In genomic region chr3:157103860-157104259, GRCh38 we compare ENCODE assay signal across 13 cellular contexts. TPM values are rescaled to one million over a fixed set of nuclear protein-coding genes. Genes with fewer than 3 reads are reported as not detected.
DNase-seq lines count a peak whose midpoint lies in the region; ATAC-seq, FAIRE-seq and TF ChIP-seq lines count a peak whose summit lies in the region.
"Had no signal": no experiment of that assay in that cellular context is flagged by ENCODE, and none has a peak within 500 bp of the region (broad histone marks: within the 10 kb centered on the region; RNA-seq: fewer than 3 reads in every experiment).

No MANE protein-coding gene starts in this region.

- peak overlapping the region; percentile 87 for H3K27ac ChIP-seq in cardiac muscle cell
- H3K27ac ChIP-seq in KMS-11 = peak overlapping the region; percentile 92
- no peak overlapping the region for H3K27ac ChIP-seq in K562 (ENCODE audit: extremely low read depth, low read depth, low read length)
- peak overlapping the region; percentile 44 to 72 (median 66) for H3K27ac ChIP-seq in transverse colon
- no peak overlapping the region for H3K27ac ChIP-seq in SK-N-SH (ENCODE audit: low read depth in 2 of 2, low read length in 1 of 2)
- H3K27ac ChIP-seq: upper lobe of right lung had no signal

- FAIRE-seq in K562 (lab: Jason Lieb, UNC) = no peak

- H3K9me2 ChIP-seq in SK-N-SH = no peaks in the 10 kb centered on the region

- peak overlapping the region; percentile 91 for H3K4me2 ChIP-seq in KMS-11
- H3K4me2 ChIP-seq in K562 (ENCODE audit: insufficient read depth, low read length) = no peak overlapping the region
- H3K4me2 ChIP-seq in SK-N-SH = no peak overlapping the region

- H3F3A ChIP-seq in SK-N-SH (replicated peaks; ENCODE audit: insufficient read depth) = no peaks in the 10 kb centered on the region

- DNase-seq in cardiac muscle cell (ENCODE audit: low read depth in 1 of 2, low spot score in 1 of 2) = no peak
- no peak for DNase-seq in Right ventricle myocardium superior
- DNase-seq in K562 (ENCODE audit: extremely low read depth in 1 of 4, low spot score in 3 of 4) = no peak
- no peak for DNase-seq in transverse colon
- DNase-seq in cerebellum (ENCODE audit: low spot score) = no peak
- DNase-seq in NCI-H187 (lab: John Stamatoyannopoulos, UW) = no peak
- DNase-seq in SK-N-SH = no peak
- DNase-seq: MV-4-11, retina, SHP77 treated with DMSO at 0.1 percent for 48 hours, upper lobe of right lung had no signal

- H3K9ac ChIP-seq in KMS-11 (peak overlapping the region; percentile 56), K562 (ENCODE audit: insufficient read depth in 1 of 2, low read depth in 2 of 2, low read length in 2 of 2) (no peak overlapping the region), SK-N-SH (no peak overlapping the region)

- TF ChIP-seq CTCF in cardiac muscle cell (IDR thresholded peaks at IDR 0.05; ENCODE audit: low read depth, low read length) (no peak), KMS-11 (conservative IDR thresholded peaks at IDR 0.05; ENCODE audit: low read depth, low read length) (no peak), K562 (IDR thresholded peaks at IDR 0.05 in 2 of 3, conservative IDR thresholded peaks at IDR 0.05 in 1 of 3; ENCODE audit: insufficient read depth in 2 of 3, low read depth in 1 of 3, low read length in 3 of 3) (no peak), transverse colon (IDR thresholded peaks at IDR 0.05) (no peak), SK-N-SH (IDR thresholded peaks at IDR 0.05) (no peak)

- TF ChIP-seq POLR2A in K562 (conservative IDR thresholded peaks at IDR 0.05) (no peak), transverse colon (IDR thresholded peaks at IDR 0.05) (no peak)

- intact Hi-C loops in Right ventricle myocardium superior (cut with DNase I) = no loop called here
- intact Hi-C loops in K562 (cut with micrococcal nuclease) = no loop called here
- intact Hi-C loops in transverse colon (cut with DNase I; ENCODE audit: low total_unique reads) = no loop called here

- ATAC-seq in Right ventricle myocardium superior (ENCODE audit: poor library complexity) (no peak), K562 (no peak)
- ATAC-seq: upper lobe of right lung, WTC11 had no signal

- peak overlapping the region; percentile 51; the same call in 1 of the 2 replicates for H2AFZ ChIP-seq in KMS-11 (ENCODE audit: low read depth)
- H2AFZ ChIP-seq in K562 (ENCODE audit: low read depth, low read length) = peak overlapping the region; percentile 57; the same call in 1 of the 2 replicates
- no peak overlapping the region for H2AFZ ChIP-seq in SK-N-SH (ENCODE audit: low read depth)

- POLR2A ChIA-PET in K562 (lab: Yijun Ruan, JAX) = interaction anchor here (0.7 to 10.5 kb wide), 2 partner anchors 12 to 24 kb away, joined by 3 to 96 read pairs; no protein-coding TSS in a partner anchor
- POLR2A ChIA-PET in SK-N-SH (lab: Yijun Ruan, JAX) = interaction anchor here (1.0 kb wide), 1 partner anchor 56 kb away, joined by 3 read pairs; the partner anchor contains the start of gene CCNL1

- H3K4me3 ChIP-seq in cardiac muscle cell (no peak overlapping the region), KMS-11 (IDR thresholded peaks at IDR 0.05; ENCODE audit: insufficient read depth, low read depth, low read length) (peak overlapping the region; percentile 38), K562 (no peak overlapping the region), transverse colon (no peak overlapping the region), SK-N-SH (ENCODE audit: low read depth in 2 of 2, low read length in 1 of 2) (no peak overlapping the region)
- H3K4me3 ChIP-seq: upper lobe of right lung had no signal

- H3K4me1 ChIP-seq in cardiac muscle cell (ENCODE audit: low read depth) (peaks cover 75% of the 10 kb centered on the region), KMS-11 (ENCODE audit: low read depth, poor library complexity, severe bottlenecking) (peaks cover 100% of the 10 kb centered on the region), K562 (replicated peaks in 1 of 2; ENCODE audit: control insufficient read depth in 2 of 2, insufficient read depth in 2 of 2, low read length in 2 of 2) (peaks cover 13 to 63% of the 10 kb centered on the region in 2 experiments; a peak in 4 of 5 replicates), transverse colon (peaks cover 15 to 49% (median 19%) of the 10 kb centered on the region in 4 donors), SK-N-SH (ENCODE audit: control insufficient read depth in 1 of 2, insufficient read depth in 2 of 2, low read depth in 1 of 2, low read length in 1 of 2) (peaks cover 0 to 13% of the 10 kb centered on the region in 2 experiments; a peak in 1 of 4 replicates)

- H3K36me3 ChIP-seq in cardiac muscle cell (no peaks in the 10 kb centered on the region), KMS-11 (ENCODE audit: insufficient read depth) (no peaks in the 10 kb centered on the region), K562 (ENCODE audit: control insufficient read depth, insufficient read depth, low read length) (no peaks in the 10 kb centered on the region), transverse colon (no peaks in the 10 kb centered on the region), SK-N-SH (replicated peaks in 1 of 2; ENCODE audit: control insufficient read depth in 1 of 2, insufficient read depth in 2 of 2, low read length in 1 of 2) (no peaks in the 10 kb centered on the region)
- H3K36me3 ChIP-seq: upper lobe of right lung had no signal

- H3K27me3 ChIP-seq in cardiac muscle cell (no peaks in the 10 kb centered on the region), KMS-11 (ENCODE audit: insufficient read depth, low read depth) (no peaks in the 10 kb centered on the region), K562 (ENCODE audit: control insufficient read depth in 2 of 2, insufficient read depth in 2 of 2, low read length in 2 of 2) (no peaks in the 10 kb centered on the region), transverse colon (no peaks in the 10 kb centered on the region), SK-N-SH (ENCODE audit: insufficient read depth) (no peaks in the 10 kb centered on the region)
- H3K27me3 ChIP-seq: upper lobe of right lung had no signal

- no peak for TF ChIP-seq RAD21 in K562 (CRISPR knock-in tag; conservative IDR thresholded peaks at IDR 0.05 in 1 of 2, IDR thresholded peaks at IDR 0.05 in 1 of 2)
- no peak for TF ChIP-seq RAD21 in SK-N-SH (IDR thresholded peaks at IDR 0.05; ENCODE audit: low read length)

- H3K9me3 ChIP-seq in cardiac muscle cell (ENCODE audit: low read depth) = no peaks in the 10 kb centered on the region
- no peaks in the 10 kb centered on the region for H3K9me3 ChIP-seq in K562 (replicated peaks; ENCODE audit: control insufficient read depth, insufficient read depth, low read depth, low read length)
- H3K9me3 ChIP-seq in transverse colon = no peaks in the 10 kb centered on the region
- H3K9me3 ChIP-seq in SK-N-SH = no peaks in the 10 kb centered on the region
- H3K9me3 ChIP-seq: upper lobe of right lung had no signal

- H3K9me1 ChIP-seq in K562 (ENCODE audit: control insufficient read depth, insufficient read depth, low read length) = no peaks in the 10 kb centered on the region

- CTCF ChIA-PET in K562 (lab: Yijun Ruan, JAX; ENCODE audit: low intra/inter-chr PET ratio) (no interaction called here), SK-N-SH (lab: Yijun Ruan, JAX) (interaction anchor here (1.0 to 1.9 kb wide), 3 partner anchors 21 to 33 kb away, joined by 3 to 6 read pairs (median 3); no protein-coding TSS in a partner anchor)

- H4K20me1 ChIP-seq in KMS-11 (ENCODE audit: insufficient read depth) (no peaks in the 10 kb centered on the region), K562 (replicated peaks; ENCODE audit: control insufficient read depth, insufficient read depth, low read length) (no peaks in the 10 kb centered on the region), SK-N-SH (ENCODE audit: insufficient read depth) (no peaks in the 10 kb centered on the region)

- TF ChIP-seq EP300 in K562 (IDR thresholded peaks at IDR 0.05; ENCODE audit: low read length) (no peak), transverse colon (IDR thresholded peaks at IDR 0.05; ENCODE audit: low read depth) (no peak), SK-N-SH (IDR thresholded peaks at IDR 0.05; ENCODE audit: borderline replicate concordance in 1 of 2, low read depth in 1 of 2, low read length in 1 of 2) (no peak)

- H3K79me2 ChIP-seq in KMS-11 (ENCODE audit: insufficient read depth, low read depth) (peaks cover 3% of the 10 kb centered on the region; the same call in 1 of the 2 replicates), K562 (ENCODE audit: control insufficient read depth, insufficient read depth, low read length) (no peaks in the 10 kb centered on the region), SK-N-SH (ENCODE audit: insufficient read depth) (no peaks in the 10 kb centered on the region)

- in situ Hi-C loops in K562 (cut with MboI) = no loop called here
- in situ Hi-C loops in transverse colon (cut with MboI; ENCODE audit: low pct_ligation_motif_present in 1 of 4, low pct_unique_long_range_greater_than_20kb in 1 of 4, low sequenced_read_pairs in 3 of 4) = no loop called here

- WGBS in K562 (ENCODE audit: insufficient coverage, low coverage, missing lambda C conversion rate) = 17% methylated on average over 2 of the region's 2 CpGs
- WGBS in transverse colon (ENCODE audit: low coverage in 1 of 2), 2 donors = 88 to 89% methylated on average over 2 of the region's 2 CpGs
- WGBS in SK-N-SH (ENCODE audit: low lambda C conversion rate) = 94% methylated on average over 2 of the region's 2 CpGs

- BruUV-seq in K562 (replicated peaks; lab: Mats Ljungman, UMichigan) = no TSS peak

RNA-seq across cellular contexts. Expression of gene CCNL1, which starts 56.1 kb away (rescaled TPM):
- total RNA-seq in cardiac muscle cell (142 and 223 TPM in 2 replicates), Right ventricle myocardium superior (20.2 TPM), K562 (2014; rRNA removed) (132 and 172 TPM in 2 replicates), K562 (2014; rRNA removed; fragmentation: Illumina TruSeq; extraction: Trizol) (124 and 133 TPM in 2 replicates), K562 (2015; rRNA removed; fragmentation: Illumina TruSeq; extraction: Trizol) (153 and 161 TPM in 2 replicates), K562 (2021) (112 and 126 TPM in 2 replicates), transverse colon (100 to 1,000 TPM; 288 to 422 (median 308) TPM), cerebellum (139 TPM)
- polyA plus RNA-seq in cardiac muscle cell (87.6 and 101 TPM in 2 replicates), K562 (2011; rRNA removed) (186 and 201 TPM in 2 replicates), K562 (2014; fragmentation: Illumina TruSeq; extraction: Trizol) (77.7 and 107 TPM in 2 replicates), K562 (2014; fragmentation: Nextera tagmentation; extraction: Ambion mirVana) (10 to 100 TPM; 16.1 to 32.4 TPM), K562 (2014; rRNA removed) (134 and 154 TPM in 2 replicates), SK-N-SH (2012; rRNA removed) (99.8 and 131 TPM in 2 replicates)
- total RNA-seq in K562 (2011; cell fraction: chromatin; rRNA removed; ENCODE audit: low replicate concordance) = 412 and 933 TPM in 2 replicates
- 305 and 368 TPM in 2 replicates for total RNA-seq in K562 (2011; cell fraction: nucleolus; rRNA removed)
- 399 and 401 TPM in 2 replicates for total RNA-seq in K562 (2011; cell fraction: nucleoplasm; rRNA removed)
- 57.8 and 58.8 TPM in 2 replicates for polyA plus RNA-seq in K562 (2011; cell fraction: cytosol; rRNA removed)
- polyA plus RNA-seq in K562 (2011; cell fraction: nucleus; rRNA removed) = 1,501 and 1,632 TPM in 2 replicates
- polyA plus RNA-seq in K562 (2012) = 70.5 and 112 TPM in 2 replicates
- polyA minus RNA-seq in K562 (2011; rRNA and poly(A)+ RNA removed) = 210 and 248 TPM in 2 replicates
- polyA minus RNA-seq in K562 (2011; cell fraction: cytosol; rRNA and poly(A)+ RNA removed) = 78.9 and 112 TPM in 2 replicates
- polyA minus RNA-seq in K562 (2011; cell fraction: nucleus; rRNA and poly(A)+ RNA removed) = 962 and 1,250 TPM in 2 replicates
- 27.3 and 29.6 TPM in 2 replicates for polyA plus RNA-seq in SK-N-SH (2012; cell fraction: cytosol; rRNA removed)
- polyA plus RNA-seq in SK-N-SH (2012; cell fraction: nucleus; rRNA removed) = 490 and 685 TPM in 2 replicates

Comparison
In these comparisons a context has a peak if more than half of its experiments do, and no peak if none do; other contexts are left out.
1. H3K27ac ChIP-seq: peak in cardiac muscle cell (single experiment), KMS-11 (single experiment) and transverse colon (4 of 4); none in K562 (single experiment) and SK-N-SH (0 of 2).